In the genomic region with DNA sequence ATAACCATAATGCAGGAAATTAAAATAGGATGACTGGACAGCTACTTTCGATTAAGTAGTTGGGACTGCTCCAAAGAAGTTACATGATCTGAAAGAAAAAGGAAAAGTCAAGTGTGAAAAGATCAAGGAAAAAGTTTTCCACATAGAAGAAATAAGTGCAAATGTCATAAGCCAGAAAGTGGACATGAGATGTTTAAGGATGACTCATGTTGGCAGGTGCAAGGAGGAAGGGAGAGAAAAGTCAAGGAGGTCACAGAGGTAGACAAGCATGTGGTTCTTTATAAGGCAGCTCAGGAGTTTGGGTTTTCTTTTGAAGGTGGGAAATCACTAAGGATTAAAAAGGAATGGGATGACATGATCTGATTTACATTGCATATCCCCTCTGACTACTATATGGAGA, we compare ENCODE assay signal across 30 cellular contexts.
"Had no signal": no experiment of that assay in that cellular context is flagged by ENCODE, and none has a peak within 500 bp of the region (broad histone marks: within the 10 kb centered on the region; RNA-seq: fewer than 3 reads in every experiment).

No MANE protein-coding gene starts in this region.

- H3K9me3 ChIP-seq: adrenal gland, heart left ventricle, left lung, mucosa of descending colon, right lobe of liver, testis had no signal

- H3K4me3 ChIP-seq: adrenal gland, heart left ventricle, left lung, lung, mucosa of descending colon, right lobe of liver, skin epidermis, testis had no signal

- DNase-seq: activated CD4-positive, alpha-beta T cell treated with anti-CD3 and anti-CD28 coated beads for 4 hours; activated CD4-positive, alpha-beta T cell treated with anti-CD3 and anti-CD28 coated beads, Interleukin-2, amount 50 U/mL, for 4 hours; activated CD8-positive, alpha-beta memory T cell treated with anti-CD3 and anti-CD28 coated beads for 24 hours; activated effector memory CD4-positive, alpha-beta T cell treated with anti-CD3 and anti-CD28 coated beads, Interleukin-2, amount 50 U/mL, for 16 hours; activated naive CD4-positive, alpha-beta T cell treated with anti-CD3 and anti-CD28 coated beads for 36 hours; activated naive CD8-positive, alpha-beta T cell treated with anti-CD3 and anti-CD28 coated beads for 36 hours; adrenal gland; aorta; caudate nucleus; cortex of kidney; effector memory CD8-positive, alpha-beta T cell; foreskin fibroblast; heart left ventricle; hypothalamus; left lung; mesendoderm; mucosa of descending colon; right lobe of liver; stimulated activated CD4-positive, alpha-beta T cell treated with anti-CD3 and anti-CD28 coated beads, Interleukin-12 subunit alpha, Interleukin-12 subunit beta, amount 100 ng/mL, for 4 hours; stimulated activated CD4-positive, alpha-beta T cell treated with anti-CD3 and anti-CD28 coated beads, Interleukin-4, amount 100 ng/mL, for 1 hour; stimulated activated naive CD8-positive, alpha-beta T cell treated with anti-CD3 and anti-CD28 coated beads, Interleukin-15, Interleukin-2, amounts not matched to agents 100 U/mL and 50 U/mL, for 24 hours; T-helper 9 cell; testis had no signal

- H3K4me3 Mint-ChIP-seq: activated naive CD4-positive, alpha-beta T cell treated with anti-CD3 and anti-CD28 coated beads for 36 hours; activated naive CD8-positive, alpha-beta T cell treated with anti-CD3 and anti-CD28 coated beads for 36 hours; brain; effector memory CD8-positive, alpha-beta T cell; natural killer cell treated with Interleukin-12 subunit alpha and Interleukin-12 subunit beta and Interleukin-15 and Interleukin-18, amount 100 ng/mL, for 72 hours had no signal

- H3K27ac ChIP-seq: adrenal gland, heart left ventricle, left lung, right lobe of liver, skin epidermis, testis, VCaP had no signal

- H3K4me1 ChIP-seq: adrenal gland, left lung, right lobe of liver, testis had no signal

- H3K36me3 ChIP-seq: adrenal gland, heart left ventricle, left lung, right lobe of liver had no signal

- H3K4me1 Mint-ChIP-seq: activated naive CD8-positive, alpha-beta T cell treated with anti-CD3 and anti-CD28 coated beads for 36 hours; brain had no signal

- FAIRE-seq: TTC549, urothelium cell line had no signal

- H3K27me3 ChIP-seq: adrenal gland, heart left ventricle, left lung, right lobe of liver, testis had no signal

- H3K36me3 Mint-ChIP-seq: brain; natural killer cell treated with Interleukin-12 subunit alpha and Interleukin-12 subunit beta and Interleukin-15 and Interleukin-18, amount 100 ng/mL, for 72 hours had no signal

- H3K27me3 Mint-ChIP-seq: activated naive CD8-positive, alpha-beta T cell treated with anti-CD3 and anti-CD28 coated beads for 36 hours; brain; effector memory CD8-positive, alpha-beta T cell; natural killer cell treated with Interleukin-12 subunit alpha and Interleukin-12 subunit beta and Interleukin-15 and Interleukin-18, amount 100 ng/mL, for 72 hours had no signal

- H3K9me3 Mint-ChIP-seq: activated naive CD4-positive, alpha-beta T cell treated with anti-CD3 and anti-CD28 coated beads for 36 hours; brain; effector memory CD8-positive, alpha-beta T cell; natural killer cell treated with Interleukin-12 subunit alpha and Interleukin-12 subunit beta and Interleukin-15 and Interleukin-18, amount 100 ng/mL, for 72 hours had no signal

- H3K27ac Mint-ChIP-seq: activated naive CD4-positive, alpha-beta T cell treated with anti-CD3 and anti-CD28 coated beads for 36 hours; activated naive CD8-positive, alpha-beta T cell treated with anti-CD3 and anti-CD28 coated beads for 36 hours; brain; effector memory CD8-positive, alpha-beta T cell; natural killer cell treated with Interleukin-12 subunit alpha and Interleukin-12 subunit beta and Interleukin-15 and Interleukin-18, amount 100 ng/mL, for 72 hours had no signal
